Comparison of ENCODE assay signal across 13 cellular contexts in genomic region chr13:48009298-48009697, GRCh38. TPM values are rescaled to one million over a fixed set of nuclear protein-coding genes. Genes with fewer than 3 reads are reported as not detected.
A peak's percentile ranks its signal among the peaks of the same experiment; 100 is the strongest.
DNase-seq lines count a peak whose midpoint lies in the region; ATAC-seq and TF ChIP-seq lines count a peak whose summit lies in the region.
"Had no signal": no experiment of that assay in that cellular context is flagged by ENCODE, and none has a peak within 500 bp of the region (broad histone marks: within the 10 kb centered on the region; RNA-seq: fewer than 3 reads in every experiment).

No MANE protein-coding gene starts in this region.

- no peaks in the 10 kb centered on the region for H3K79me2 ChIP-seq in Karpas-422 (ENCODE audit: low read length)

- H4K20me1 ChIP-seq in Karpas-422 (ENCODE audit: insufficient read depth, low read depth, low read length): no peaks in the 10 kb centered on the region

- H3K4me2 ChIP-seq in Karpas-422 (ENCODE audit: low read depth, low read length, poor library complexity, severe bottlenecking): no peak overlapping the region

- no peaks in the 10 kb centered on the region for H3K4me1 ChIP-seq in Karpas-422 (ENCODE audit: low read length)

- in situ Hi-C loops in ACHN (cut with HindIII; ENCODE audit: low pct_ligation_motif_present, low pct_unique_long_range_greater_than_20kb, low sequenced_read_pairs): no loop called here

- DNase-seq in ACHN (peak; percentile 12), LHCN-M2 (ENCODE audit: low read depth) (peak; percentile 76), astrocyte of the hippocampus (ENCODE audit: low read depth, low spot score) (peak; percentile 73), kidney epithelial cell (ENCODE audit: low read depth) (peak; percentile 52), NCI-H2029 (lab: John Stamatoyannopoulos, UW) (no peak), Karpas-422 (no peak)
- no peak for DNase-seq in activated CD8-positive, alpha-beta memory T cell treated with anti-CD3 and anti-CD28 coated beads, Interleukin-2, amount 50 U/mL, for 48 hours
- DNase-seq: activated CD4-positive, alpha-beta T cell treated with anti-CD3 and anti-CD28 coated beads, Interleukin-2, amount 10 ng/mL, durations not matched to agents 7 days and 5 days; hippocampal formation; NCI-H1048; upper lobe of left lung had no signal

- H2AFZ ChIP-seq in Karpas-422 (ENCODE audit: low read length): no peak overlapping the region

- H3K36me3 ChIP-seq in kidney epithelial cell (ENCODE audit: control insufficient read depth, insufficient read depth, low read length) (no peaks in the 10 kb centered on the region), Karpas-422 (ENCODE audit: insufficient read depth, low read length) (no peaks in the 10 kb centered on the region)
- H3K36me3 ChIP-seq: upper lobe of left lung had no signal

- H3K27ac ChIP-seq in Karpas-422 (ENCODE audit: low read length): no peak overlapping the region

- TF ChIP-seq CTCF in kidney epithelial cell (IDR thresholded peaks at IDR 0.05; ENCODE audit: insufficient read depth, low read length, poor library complexity, severe bottlenecking): no peak

- H3K4me3 ChIP-seq in kidney epithelial cell (ENCODE audit: low read depth, low read length): no peak overlapping the region
- no peak overlapping the region for H3K4me3 ChIP-seq in Karpas-422 (ENCODE audit: low read length)
- H3K4me3 ChIP-seq: upper lobe of left lung had no signal

- H3K9me2 ChIP-seq in Karpas-422 (replicated peaks; ENCODE audit: insufficient read depth, low read length): no peaks in the 10 kb centered on the region

- H3K9ac ChIP-seq in Karpas-422 (ENCODE audit: low read length): no peak overlapping the region

- ATAC-seq in GM21619 (IDR thresholded peaks at IDR 0.05; ENCODE audit: unreplicated experiment): no peak
- ATAC-seq: Panc1 had no signal

- H3K27me3 ChIP-seq in kidney epithelial cell (ENCODE audit: control insufficient read depth, insufficient read depth, low read length) (no peaks in the 10 kb centered on the region), Karpas-422 (ENCODE audit: low read length) (no peaks in the 10 kb centered on the region)
- H3K27me3 ChIP-seq: upper lobe of left lung had no signal

- no peaks in the 10 kb centered on the region for H3K9me3 ChIP-seq in Karpas-422 (ENCODE audit: low read length)
- H3K9me3 ChIP-seq: upper lobe of left lung had no signal

RNA-seq across cellular contexts. Expression of gene SUCLA2, which starts 8.2 kb away (rescaled TPM):
- total RNA-seq in LHCN-M2 (2014; rRNA removed): 58.9 and 63.3 TPM in 2 replicates
- polyA plus RNA-seq in LHCN-M2 (2012): 22.1 TPM
- 32.7 and 36.8 TPM in 2 replicates for total RNA-seq in kidney epithelial cell
- total RNA-seq in Karpas-422 (2014; rRNA removed; shearing (Covaris generic); ENCODE audit: low replicate concordance): 43.4 and 44.2 TPM in 2 replicates

RNA-seq across cellular contexts. Expression of gene NUDT15, which starts 28.2 kb away (rescaled TPM):
- total RNA-seq in LHCN-M2 (2014; rRNA removed) (51.4 and 56.2 TPM in 2 replicates), kidney epithelial cell (8.7 and 17.5 TPM in 2 replicates)
- 16.9 TPM for polyA plus RNA-seq in LHCN-M2 (2012)
- total RNA-seq in Karpas-422 (2014; rRNA removed; shearing (Covaris generic); ENCODE audit: low replicate concordance): 16.9 and 22.6 TPM in 2 replicates

Comparison
In these comparisons a context has a peak if more than half of its experiments do, and no peak if none do; other contexts are left out.
1. DNase-seq: peak in ACHN (single experiment), LHCN-M2 (single experiment), astrocyte of the hippocampus (single experiment) and kidney epithelial cell (single experiment); none in activated CD8-positive, alpha-beta memory T cell treated with anti-CD3 and anti-CD28 coated beads, Interleukin-2, amount 50 U/mL, for 48 hours (single experiment), NCI-H2029 (single experiment) and Karpas-422 (single experiment).